ENCODE assay signal across 12 cellular contexts in the genomic region with DNA sequence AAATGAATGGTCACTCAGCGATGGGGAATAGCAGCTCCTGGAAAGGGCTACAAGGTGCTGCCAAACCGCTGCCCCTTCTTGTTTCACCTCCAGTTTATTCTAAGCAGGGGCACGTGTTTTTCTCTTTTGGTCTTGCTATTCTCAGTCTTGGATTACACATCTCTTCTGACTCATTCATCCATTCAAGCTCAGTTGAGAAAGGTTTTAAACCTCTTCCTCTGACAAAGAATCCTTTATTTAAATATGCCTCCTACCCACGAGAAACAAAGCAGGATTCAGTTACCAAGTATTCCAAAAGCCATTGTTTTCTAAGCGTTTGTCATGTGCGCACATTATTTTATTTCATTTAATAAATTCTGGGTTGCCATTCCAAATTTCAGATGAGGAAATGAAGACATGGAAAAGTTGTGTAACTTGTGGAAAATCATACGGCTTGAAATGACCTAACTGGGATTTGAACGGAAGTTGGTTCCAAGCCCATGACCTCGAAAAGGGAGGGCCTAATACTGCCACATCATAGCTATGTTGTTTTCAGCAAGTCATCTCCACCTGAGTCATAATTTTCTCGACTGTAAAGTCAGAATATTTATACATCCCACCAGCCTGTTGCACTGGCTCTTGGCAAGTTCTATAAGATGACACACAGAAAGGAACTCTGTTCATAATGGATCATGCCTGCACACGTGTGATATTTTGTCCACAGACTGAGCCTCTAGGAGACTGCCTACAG.
DNase-seq lines count a peak whose midpoint lies in the region; ATAC-seq, FAIRE-seq and TF ChIP-seq lines count a peak whose summit lies in the region.
"Had no signal": no experiment of that assay in that cellular context is flagged by ENCODE, and none has a peak within 500 bp of the region (broad histone marks: within the 10 kb centered on the region; RNA-seq: fewer than 3 reads in every experiment).

No MANE protein-coding gene starts in this region.

- no peak for ATAC-seq in HG03025 (IDR thresholded peaks at IDR 0.05; ENCODE audit: low FRiP score, unreplicated experiment)
- no peak for ATAC-seq in GM19452 (IDR thresholded peaks at IDR 0.05; ENCODE audit: unreplicated experiment)

- no peaks in the 10 kb centered on the region for H3K4me1 Mint-ChIP-seq in T-helper 2 cell treated with Interferon-gamma antibody and Interleukin-4, amounts not matched to agents 5 μg/mL and 100 μg/mL, for 36 hours (ENCODE audit: low read depth)

- TF ChIP-seq CTCF in fibroblast of lung (conservative IDR thresholded peaks at IDR 0.05 in 1 of 2, IDR thresholded peaks at IDR 0.05 in 1 of 2; ENCODE audit: low read depth in 1 of 2, low read length in 2 of 2): no peak
- TF ChIP-seq CTCF in osteoblast (IDR thresholded peaks at IDR 0.05; ENCODE audit: extremely low read depth, low read depth, low read length): no peak

- H3K4me1 ChIP-seq in fibroblast of lung (ENCODE audit: control insufficient read depth, extremely low read depth, insufficient read depth, low read length) (peaks cover 9% of the 10 kb centered on the region), osteoblast (ENCODE audit: insufficient read depth, low read length) (peaks cover 16% of the 10 kb centered on the region)

- H4K20me1 ChIP-seq in fibroblast of lung (ENCODE audit: control insufficient read depth, extremely low read depth, insufficient read depth, low read length): no peaks in the 10 kb centered on the region
- no peaks in the 10 kb centered on the region for H4K20me1 ChIP-seq in osteoblast (ENCODE audit: insufficient read depth, low read length)

- H3K4me3 ChIP-seq in fibroblast of lung (replicated peaks in 1 of 4; ENCODE audit: control extremely low read depth in 1 of 4, insufficient read depth in 1 of 4, low read depth in 3 of 4, low read length in 4 of 4): no peak overlapping the region
- H3K4me3 ChIP-seq in osteoblast (ENCODE audit: insufficient read depth, low read length): peak overlapping the region; percentile 44

- H3K4me3 Mint-ChIP-seq in T-helper 2 cell treated with Interferon-gamma antibody and Interleukin-4, amounts not matched to agents 5 μg/mL and 100 μg/mL, for 36 hours: no peak overlapping the region

- peak; percentile 85 for FAIRE-seq in RCC 7860 (lab: Jason Lieb, UNC)
- FAIRE-seq: D721Med, GM19239 had no signal

- H3K36me3 Mint-ChIP-seq in T-helper 2 cell treated with Interferon-gamma antibody and Interleukin-4, amounts not matched to agents 5 μg/mL and 100 μg/mL, for 36 hours (ENCODE audit: low read depth): no peaks in the 10 kb centered on the region

- H3K4me2 ChIP-seq in fibroblast of lung (ENCODE audit: extremely low read depth, insufficient read depth, low read length) (peak overlapping the region; percentile 73), osteoblast (ENCODE audit: insufficient read depth, low read length) (peak overlapping the region; percentile 84)

- H3K27me3 Mint-ChIP-seq in T-helper 2 cell treated with Interferon-gamma antibody and Interleukin-4, amounts not matched to agents 5 μg/mL and 100 μg/mL, for 36 hours (ENCODE audit: low read depth): peaks cover 9% of the 10 kb centered on the region

- no peak overlapping the region for H3K27ac Mint-ChIP-seq in T-helper 2 cell treated with Interferon-gamma antibody and Interleukin-4, amounts not matched to agents 5 μg/mL and 100 μg/mL, for 36 hours

- H2AFZ ChIP-seq in fibroblast of lung (ENCODE audit: low read length) (peak overlapping the region; percentile 59), osteoblast (ENCODE audit: low read length) (peak overlapping the region; percentile 9)

- H3K27ac ChIP-seq in fibroblast of lung (ENCODE audit: insufficient read depth, low read length): peak overlapping the region; percentile 70
- peak overlapping the region; percentile 87 for H3K27ac ChIP-seq in osteoblast (ENCODE audit: low read depth, low read length)

- H3K79me2 ChIP-seq in fibroblast of lung (ENCODE audit: control insufficient read depth, insufficient read depth, low read length): no peaks in the 10 kb centered on the region
- H3K79me2 ChIP-seq in osteoblast (ENCODE audit: insufficient read depth, low read length): no peaks in the 10 kb centered on the region

- peak; percentile 69 for DNase-seq in Ammon's horn (ENCODE audit: low spot score)
- peak; percentile 90 for DNase-seq in RCC 7860 (ENCODE audit: low spot score)
- DNase-seq in fibroblast of lung (ENCODE audit: low read depth in 2 of 2): peak; percentile 92 to 97
- DNase-seq in osteoblast (ENCODE audit: insufficient read length, low spot score, missing footprints): peak; percentile 82
- no peak for DNase-seq in amniotic stem cell (lab: John Stamatoyannopoulos, UW)
- DNase-seq in T-helper 2 cell treated with Interferon-gamma antibody and Interleukin-4, amounts not matched to agents 5 μg/mL and 100 μg/mL, for 36 hours (ENCODE audit: low spot score): no peak
- DNase-seq: NCI-H1436 treated with DMSO at 0.1 percent for 48 hours, T-helper 9 cell had no signal

- H3K36me3 ChIP-seq in fibroblast of lung (ENCODE audit: control insufficient read depth, insufficient read depth, low read length): no peaks in the 10 kb centered on the region
- no peaks in the 10 kb centered on the region for H3K36me3 ChIP-seq in osteoblast (ENCODE audit: insufficient read depth, low read length)

- H3K27me3 ChIP-seq in fibroblast of lung (ENCODE audit: control insufficient read depth, insufficient read depth, low read length): no peaks in the 10 kb centered on the region
- H3K27me3 ChIP-seq in osteoblast (ENCODE audit: insufficient read depth, low read length): no peaks in the 10 kb centered on the region

- H3K9me3 ChIP-seq in fibroblast of lung (ENCODE audit: control insufficient read depth, insufficient read depth, low read depth, low read length) (no peaks in the 10 kb centered on the region), osteoblast (ENCODE audit: low read depth, low read length) (no peaks in the 10 kb centered on the region)

- no peak overlapping the region for H3K9ac ChIP-seq in fibroblast of lung (ENCODE audit: insufficient read depth, low read length)

- H3K9me3 Mint-ChIP-seq in T-helper 2 cell treated with Interferon-gamma antibody and Interleukin-4, amounts not matched to agents 5 μg/mL and 100 μg/mL, for 36 hours: no peaks in the 10 kb centered on the region

Comparison
In these comparisons a context has a peak if more than half of its experiments do, and no peak if none do; other contexts are left out.
1. DNase-seq: peak in Ammon's horn (single experiment), RCC 7860 (single experiment), fibroblast of lung (2 of 2) and osteoblast (single experiment); none in amniotic stem cell (single experiment) and T-helper 2 cell treated with Interferon-gamma antibody and Interleukin-4, amounts not matched to agents 5 μg/mL and 100 μg/mL, for 36 hours (single experiment).